Comparison of ENCODE assay signal across 36 cellular contexts in the genomic region with DNA sequence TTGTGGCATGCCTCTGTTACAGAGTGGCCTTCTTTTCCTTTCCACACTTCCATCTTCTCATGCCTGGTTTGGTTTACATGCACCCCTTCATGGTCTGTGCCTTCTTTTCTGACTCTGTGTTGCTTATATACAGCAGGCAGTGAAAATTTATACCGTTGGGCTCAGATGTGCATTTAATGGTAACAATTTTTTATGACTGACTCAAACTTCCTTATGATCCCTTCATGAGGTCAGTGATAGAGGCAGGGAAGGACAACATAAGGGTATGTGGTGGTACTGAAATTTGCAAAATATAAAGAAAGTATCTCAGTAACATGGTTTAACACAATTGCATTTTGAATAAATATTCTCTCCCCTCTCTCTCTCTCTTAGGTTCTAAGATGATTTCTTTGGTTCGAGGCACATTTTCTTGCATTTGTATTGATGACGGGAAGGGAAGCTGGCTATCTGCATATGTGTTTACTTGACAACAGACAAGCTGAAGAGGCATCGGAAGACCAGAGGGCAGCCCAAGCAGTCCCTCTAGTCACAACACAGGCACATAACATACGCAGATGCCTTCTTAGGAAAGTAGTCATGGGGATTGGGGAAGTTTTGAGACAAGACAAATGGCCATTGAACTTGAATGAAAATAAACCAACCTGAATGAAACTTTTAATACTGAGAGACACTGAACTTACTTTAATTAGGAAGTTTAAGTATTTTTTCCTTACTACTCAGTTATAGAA.
"Had no signal": no experiment of that assay in that cellular context is flagged by ENCODE, and none has a peak within 500 bp of the region (broad histone marks: within the 10 kb centered on the region; RNA-seq: fewer than 3 reads in every experiment).

No MANE protein-coding gene starts in this region.

- H3K36me3 ChIP-seq: ascending aorta, MG63 had no signal

- H3K27ac Mint-ChIP-seq: activated CD4-positive, alpha-beta T cell treated with anti-CD3 and anti-CD28 coated beads, Interleukin-2, amount 10 ng/mL, durations not matched to agents 24 days and 14 days; activated CD8-positive, alpha-beta T cell treated with anti-CD3 and anti-CD28 coated beads for 36 hours; activated naive CD4-positive, alpha-beta T cell treated with anti-CD3 and anti-CD28 coated beads, Interleukin-2, amount 50 U/mL, for 24 hours; activated naive CD8-positive, alpha-beta T cell treated with anti-CD3 and anti-CD28 coated beads, Interleukin-2, amount 10 ng/mL, durations not matched to agents 7 days and 5 days; activated T-cell treated with anti-CD3 and anti-CD28 coated beads, Interleukin-2, amount 50 U/mL, for 72 hours; activated T-helper 17 cell treated with anti-CD3 and anti-CD28 coated beads, Interleukin-2, amount 50 U/mL, for 72 hours had no signal

- H3K36me3 Mint-ChIP-seq: activated naive CD4-positive, alpha-beta T cell treated with anti-CD3 and anti-CD28 coated beads, Interleukin-2, amount 50 U/mL, for 24 hours had no signal

- H3K27me3 Mint-ChIP-seq: activated CD8-positive, alpha-beta T cell treated with anti-CD3 and anti-CD28 coated beads for 36 hours; activated naive CD4-positive, alpha-beta T cell treated with anti-CD3 and anti-CD28 coated beads, Interleukin-2, amount 50 U/mL, for 24 hours; activated T-helper 17 cell treated with anti-CD3 and anti-CD28 coated beads, Interleukin-2, amount 50 U/mL, for 72 hours had no signal

- DNase-seq: activated CD4-positive, alpha-beta T cell treated with anti-CD3 and anti-CD28 coated beads for 1 hour; activated CD4-positive, alpha-beta T cell treated with anti-CD3 and anti-CD28 coated beads, Interleukin-2, amount 10 ng/mL, durations not matched to agents 24 days and 14 days; activated CD4-positive, alpha-beta T cell treated with anti-CD3 and anti-CD28 coated beads, Interleukin-2, amount 50 U/mL, for 4 hours; activated CD4-positive, CD25-positive, alpha-beta regulatory T cell; activated CD8-positive, alpha-beta T cell treated with anti-CD3 and anti-CD28 coated beads for 36 hours; activated effector memory CD4-positive, alpha-beta T cell treated with anti-CD3 and anti-CD28 coated beads, Interleukin-2, amount 50 U/mL, for 16 hours; activated naive CD4-positive, alpha-beta T cell; activated naive CD8-positive, alpha-beta T cell treated with anti-CD3 and anti-CD28 coated beads, Interleukin-2, amount 10 ng/mL, durations not matched to agents 7 days and 5 days; activated T-cell treated with anti-CD3 and anti-CD28 coated beads, Interleukin-2, amount 50 U/mL, for 1 hour; activated T-cell treated with anti-CD3 and anti-CD28 coated beads, Interleukin-2, amount 50 U/mL, for 72 hours; amygdala; caudate nucleus; Karpas-422; KBM-7; MG63; NCI-H1048; NCI-H1105 treated with DMSO at 0.1 percent for 48 hours; NCI-H1436; NCI-H1694; NCI-H2029; NCI-H510A; NCI-H526; NCI-H748 treated with DMSO at 0.1 percent for 48 hours; NK-92 treated with Interleukin-12 subunit alpha and Interleukin-12 subunit beta, amount 100 ng/mL, for 24 hours; PC-9; SIG-M5; SW 1271; T-helper 1 cell; T-helper 2 cell; T-helper 9 cell had no signal

- H3K4me3 ChIP-seq: ascending aorta, MG63, PC-9 had no signal

- H3K4me3 Mint-ChIP-seq: activated CD4-positive, alpha-beta T cell treated with anti-CD3 and anti-CD28 coated beads, Interleukin-2, amount 10 ng/mL, durations not matched to agents 24 days and 14 days; activated CD8-positive, alpha-beta T cell treated with anti-CD3 and anti-CD28 coated beads for 36 hours; activated naive CD4-positive, alpha-beta T cell treated with anti-CD3 and anti-CD28 coated beads, Interleukin-2, amount 50 U/mL, for 24 hours; activated naive CD8-positive, alpha-beta T cell treated with anti-CD3 and anti-CD28 coated beads, Interleukin-2, amount 10 ng/mL, durations not matched to agents 7 days and 5 days; activated T-cell treated with anti-CD3 and anti-CD28 coated beads, Interleukin-2, amount 50 U/mL, for 72 hours; activated T-helper 17 cell treated with anti-CD3 and anti-CD28 coated beads, Interleukin-2, amount 50 U/mL, for 72 hours had no signal

- H3K4me1 ChIP-seq: ascending aorta had no signal

- H3K27me3 ChIP-seq: ascending aorta, MG63 had no signal

- H2AFZ ChIP-seq: PC-9 had no signal

- H3K9me3 Mint-ChIP-seq: activated CD8-positive, alpha-beta T cell treated with anti-CD3 and anti-CD28 coated beads for 36 hours; activated naive CD4-positive, alpha-beta T cell treated with anti-CD3 and anti-CD28 coated beads, Interleukin-2, amount 50 U/mL, for 24 hours; activated naive CD8-positive, alpha-beta T cell treated with anti-CD3 and anti-CD28 coated beads, Interleukin-2, amount 10 ng/mL, durations not matched to agents 7 days and 5 days; activated T-cell treated with anti-CD3 and anti-CD28 coated beads, Interleukin-2, amount 50 U/mL, for 72 hours; activated T-helper 17 cell treated with anti-CD3 and anti-CD28 coated beads, Interleukin-2, amount 50 U/mL, for 72 hours had no signal

- H3K4me2 ChIP-seq: PC-9 had no signal

- H3K9me3 ChIP-seq: ascending aorta, MG63 had no signal

- H3K27ac ChIP-seq: ascending aorta, PC-9, RWPE1, VCaP had no signal

- ATAC-seq: activated CD8-positive, alpha-beta T cell treated with anti-CD3 and anti-CD28 coated beads for 36 hours; activated T-cell treated with anti-CD3 and anti-CD28 coated beads, Interleukin-2, amount 50 U/mL, for 72 hours; activated T-helper 17 cell treated with anti-CD3 and anti-CD28 coated beads, Interleukin-2, amount 50 U/mL, for 72 hours; Right ventricle myocardium inferior had no signal
